In genomic region chr17:77392376-77393273, GRCh38 we compare ENCODE assay signal across 8 cellular contexts.
DNase-seq lines count a peak whose midpoint lies in the region; ATAC-seq and TF ChIP-seq lines count a peak whose summit lies in the region.

No MANE protein-coding gene starts in this region.

- WGBS in mammary epithelial cell (ENCODE audit: low coverage, missing lambda C conversion rate), result 74% methylated on average over 8 of the region's 16 CpGs
- WGBS in transverse colon (ENCODE audit: low coverage in 1 of 2), 2 donors, result 17 to 36% methylated on average over 4 to 16 of the region's 16 CpGs

- H4K20me1 ChIP-seq in mammary epithelial cell (ENCODE audit: insufficient read depth, low read length), result no peaks in the 10 kb centered on the region

- H3K4me1 ChIP-seq in mammary epithelial cell (ENCODE audit: insufficient read depth, low read length), result peaks cover 69% of the 10 kb centered on the region
- peaks cover 59 to 76% of the 10 kb centered on the region in 2 donors for H3K4me1 ChIP-seq in left lung
- H3K4me1 ChIP-seq in transverse colon, result peaks cover 59 to 74% (median 70%) of the 10 kb centered on the region in 4 donors

- dilution Hi-C loops in mammary epithelial cell (cut with HindIII; ENCODE audit: low sequenced_read_pairs), result no loop called here

- H3K4me3 Mint-ChIP-seq in activated CD4-positive, alpha-beta T cell treated with anti-CD3 and anti-CD28 coated beads, Interleukin-2, amount 10 ng/mL, durations not matched to agents 7 days and 5 days, result peak overlapping the region; percentile 86

- TF ChIP-seq CTCF in mammary epithelial cell (conservative IDR thresholded peaks at IDR 0.05 in 1 of 2, IDR thresholded peaks at IDR 0.05 in 1 of 2; ENCODE audit: extremely low read depth in 1 of 2, insufficient read depth in 1 of 2, low read depth in 1 of 2, low read length in 2 of 2) (no peak), left lung (IDR thresholded peaks at IDR 0.05) (no peak), transverse colon (IDR thresholded peaks at IDR 0.05) (no peak)

- peaks cover 52% of the 10 kb centered on the region for H3K36me3 Mint-ChIP-seq in activated CD4-positive, alpha-beta T cell treated with anti-CD3 and anti-CD28 coated beads, Interleukin-2, amount 10 ng/mL, durations not matched to agents 7 days and 5 days (ENCODE audit: low read depth)

- H3K27me3 ChIP-seq in mammary epithelial cell (ENCODE audit: insufficient read depth, low read length) (no peaks in the 10 kb centered on the region), left lung (no peaks in the 10 kb centered on the region), transverse colon (no peaks in the 10 kb centered on the region)

- H3K9ac ChIP-seq in mammary epithelial cell (ENCODE audit: insufficient read depth, low read length), result no peak overlapping the region

- CTCF ChIA-PET in activated CD4-positive, alpha-beta T cell treated with anti-CD3 and anti-CD28 coated beads, Interleukin-2, amount 10 ng/mL, durations not matched to agents 7 days and 5 days (lab: Charles Lee), result interaction anchor here (0.6 to 4.9 kb wide), 5 partner anchors 8 to 424 kb away, joined by 3 to 36 read pairs (median 3); no protein-coding TSS in a partner anchor
- CTCF ChIA-PET in mammary epithelial cell (lab: Charles Lee; ENCODE audit: low non-redundant PET), result interaction anchor here (0.7 kb wide), 1 partner anchor 160 kb away, joined by 4 read pairs; no protein-coding TSS in a partner anchor

- POLR2A ChIA-PET in activated CD4-positive, alpha-beta T cell treated with anti-CD3 and anti-CD28 coated beads, Interleukin-2, amount 10 ng/mL, durations not matched to agents 7 days and 5 days (lab: Charles Lee), result interaction anchor here (1.0 kb wide), 1 partner anchor 12 kb away, joined by 3 read pairs; no protein-coding TSS in a partner anchor

- no peaks in the 10 kb centered on the region for H3K9me3 Mint-ChIP-seq in activated CD4-positive, alpha-beta T cell treated with anti-CD3 and anti-CD28 coated beads, Interleukin-2, amount 10 ng/mL, durations not matched to agents 7 days and 5 days

- no peaks in the 10 kb centered on the region for H3K9me3 ChIP-seq in mammary epithelial cell (replicated peaks; ENCODE audit: insufficient read depth, low read length)
- no peaks in the 10 kb centered on the region for H3K9me3 ChIP-seq in left lung
- no peaks in the 10 kb centered on the region for H3K9me3 ChIP-seq in transverse colon

- no peak for TF ChIP-seq EP300 in transverse colon (IDR thresholded peaks at IDR 0.05; ENCODE audit: low read depth)

- no peak for DNase-seq in activated CD4-positive, alpha-beta T cell treated with anti-CD3 and anti-CD28 coated beads, Interleukin-2, amount 10 ng/mL, durations not matched to agents 7 days and 5 days
- no peak for DNase-seq in activated CD4-positive, alpha-beta T cell treated with anti-CD3 and anti-CD28 coated beads, Interleukin-2, amount 50 U/mL, for 48 hours
- no peak for DNase-seq in mammary epithelial cell
- no peak for DNase-seq in left lung
- peak; percentile 68 for DNase-seq in transverse colon
- no peak for DNase-seq in ureter (ENCODE audit: low spot score)

- H3K27ac Mint-ChIP-seq in activated CD4-positive, alpha-beta T cell treated with anti-CD3 and anti-CD28 coated beads, Interleukin-2, amount 10 ng/mL, durations not matched to agents 7 days and 5 days, result peak overlapping the region; percentile 95

- H3K79me2 ChIP-seq in mammary epithelial cell (ENCODE audit: insufficient read depth, low read length), result peaks cover 97% of the 10 kb centered on the region

- BruUV-seq in mammary epithelial cell (replicated peaks; lab: Mats Ljungman, UMichigan), result no TSS peak

- no peak overlapping the region for H2AFZ ChIP-seq in mammary epithelial cell (ENCODE audit: low read depth, low read length)

- peak overlapping the region; percentile 28 for H3K4me2 ChIP-seq in mammary epithelial cell (ENCODE audit: insufficient read depth, low read depth, low read length)

- H3K27ac ChIP-seq in mammary epithelial cell (ENCODE audit: insufficient read depth, low read depth, low read length), result peak overlapping the region; percentile 55
- peak overlapping the region; percentile 55 to 63 for H3K27ac ChIP-seq in left lung
- peak overlapping the region; percentile 80 to 91 (median 88) for H3K27ac ChIP-seq in transverse colon

- ATAC-seq in left lung (peak; percentile 21), HG02642 (IDR thresholded peaks at IDR 0.05; ENCODE audit: poor library complexity, unreplicated experiment) (no peak)
- no peak for ATAC-seq in activated CD4-positive, CD25-positive, alpha-beta regulatory T cell treated with anti-CD3 and anti-CD28 coated beads, Interleukin-2, amount 50 U/mL, for 24 hours

- no peaks in the 10 kb centered on the region for H3K27me3 Mint-ChIP-seq in activated CD4-positive, alpha-beta T cell treated with anti-CD3 and anti-CD28 coated beads, Interleukin-2, amount 10 ng/mL, durations not matched to agents 7 days and 5 days

- intact Hi-C loops in mammary epithelial cell (cut with micrococcal nuclease), result no loop called here
- intact Hi-C loops in left lung (cut with DNase I), result no loop called here
- intact Hi-C loops in transverse colon (cut with DNase I; ENCODE audit: low total_unique reads), result no loop called here

- no peak for TF ChIP-seq POLR2A in transverse colon (IDR thresholded peaks at IDR 0.05)

- in situ Hi-C loops in mammary epithelial cell (cut with MboI; ENCODE audit: low sequenced_read_pairs in 2 of 2), result no loop called here
- in situ Hi-C loops in transverse colon (cut with MboI; ENCODE audit: low pct_ligation_motif_present in 1 of 4, low pct_unique_long_range_greater_than_20kb in 1 of 4, low sequenced_read_pairs in 3 of 4), result no loop called here

- peaks cover 87% of the 10 kb centered on the region for H3K4me1 Mint-ChIP-seq in activated CD4-positive, alpha-beta T cell treated with anti-CD3 and anti-CD28 coated beads, Interleukin-2, amount 10 ng/mL, durations not matched to agents 7 days and 5 days

- H3K4me3 ChIP-seq in mammary epithelial cell (replicated peaks in 1 of 3; ENCODE audit: insufficient read depth in 1 of 3, low read depth in 2 of 3, low read length in 3 of 3) (no peak overlapping the region), left lung (no peak overlapping the region), transverse colon (no peak overlapping the region)

- H3K36me3 ChIP-seq in mammary epithelial cell (ENCODE audit: insufficient read depth, low read length), result peaks cover 3% of the 10 kb centered on the region
- no peaks in the 10 kb centered on the region for H3K36me3 ChIP-seq in left lung
- H3K36me3 ChIP-seq in transverse colon, result no peaks in the 10 kb centered on the region
